Comparison of ENCODE assay signal across 12 cellular contexts in genomic region chr1:113542221-113542701, GRCh38.
DNase-seq lines count a peak whose midpoint lies in the region; ATAC-seq, FAIRE-seq and TF ChIP-seq lines count a peak whose summit lies in the region.
"Had no signal": no experiment of that assay in that cellular context is flagged by ENCODE, and none has a peak within 500 bp of the region (broad histone marks: within the 10 kb centered on the region; RNA-seq: fewer than 3 reads in every experiment).

No MANE protein-coding gene starts in this region.

- no peak overlapping the region for H2BK120ac ChIP-seq in H1 (replicated peaks; ENCODE audit: low read depth, low read length)

- 86% methylated on average over 6 of the region's 6 CpGs; no CpG with 5 or more reads in 1 of the 2 experiments for WGBS in H1 (ENCODE audit: extremely low coverage in 1 of 2, insufficient coverage in 1 of 2, insufficient read length in 1 of 2, insufficient replicate concordance in 2 of 2, low coverage in 1 of 2, low lambda C conversion rate in 2 of 2, missing lambda C conversion rate in 1 of 2), 2 experiments

- no peak overlapping the region for H2AFZ ChIP-seq in H1 (ENCODE audit: low read length)

- no peaks in the 10 kb centered on the region for H3K27me3 ChIP-seq in H1 (replicated peaks in 1 of 4; ENCODE audit: control insufficient read depth in 3 of 4, extremely low read depth in 1 of 4, insufficient read depth in 3 of 4, low read length in 3 of 4)
- H3K27me3 ChIP-seq: gastroesophageal sphincter had no signal

- H3K4me3 ChIP-seq in H1 (ENCODE audit: extremely low read depth in 1 of 4, insufficient read depth in 2 of 4, low read depth in 3 of 4, low read length in 4 of 4) = no peak overlapping the region
- H3K4me3 ChIP-seq: gastroesophageal sphincter had no signal

- no peaks in the 10 kb centered on the region for H3K23me2 ChIP-seq in H1 (ENCODE audit: low read depth, low read length)

- no peak overlapping the region for H4K5ac ChIP-seq in H1 (ENCODE audit: insufficient read length, low read depth, low read length)

- H3K79me1 ChIP-seq in H1 (ENCODE audit: low read depth, low read length) = no peaks in the 10 kb centered on the region

- H3K4me1 ChIP-seq in H1 (replicated peaks in 1 of 4; ENCODE audit: control insufficient read depth in 3 of 4, insufficient read depth in 4 of 4, low read length in 3 of 4) = no peaks in the 10 kb centered on the region; a peak in 1 of 7 replicates

- H3K79me2 ChIP-seq in H1 (ENCODE audit: control insufficient read depth in 1 of 2, insufficient read depth in 2 of 2, low read length in 2 of 2) = peaks cover 0 to 2% of the 10 kb centered on the region in 2 experiments; a peak in 1 of 4 replicates

- no peak for TF ChIP-seq RAD21 in H1 (IDR thresholded peaks at IDR 0.05 in 1 of 2, conservative IDR thresholded peaks at IDR 0.05 in 1 of 2; ENCODE audit: low read depth in 2 of 2, low read length in 2 of 2)

- POLR2A ChIA-PET in H1 (lab: Charles Lee; ENCODE audit: partially characterized antibody) = no interaction called here
- POLR2A ChIA-PET in activated CD8-positive, alpha-beta T cell treated with anti-CD3 and anti-CD28 coated beads for 36 hours (lab: Charles Lee) = no interaction called here

- H3K27me3 Mint-ChIP-seq in activated CD8-positive, alpha-beta T cell treated with anti-CD3 and anti-CD28 coated beads for 36 hours = no peaks in the 10 kb centered on the region

- no peak overlapping the region for H2AK5ac ChIP-seq in H1 (ENCODE audit: low read depth, low read length)

- FAIRE-seq in H1 (lab: Jason Lieb, UNC) = no peak
- FAIRE-seq: small intestine had no signal

- CTCF ChIA-PET in H1 (lab: Charles Lee; ENCODE audit: partially characterized antibody) = no interaction called here
- CTCF ChIA-PET in activated CD8-positive, alpha-beta T cell treated with anti-CD3 and anti-CD28 coated beads for 36 hours (lab: Charles Lee) = no interaction called here

- TF ChIP-seq POLR2A in H1 (IDR thresholded peaks at IDR 0.05; ENCODE audit: control extremely low read depth in 1 of 2, low read depth in 2 of 2, low read length in 2 of 2) = no peak

- H3K14ac ChIP-seq in H1 (ENCODE audit: insufficient read length) = no peak overlapping the region

- H2BK20ac ChIP-seq in H1 (ENCODE audit: low read length) = no peak overlapping the region

- no peaks in the 10 kb centered on the region for H3K9me3 Mint-ChIP-seq in activated CD8-positive, alpha-beta T cell treated with anti-CD3 and anti-CD28 coated beads for 36 hours

- no peak overlapping the region for H2BK12ac ChIP-seq in H1 (ENCODE audit: low read depth, low read length)

- H4K8ac ChIP-seq in H1 (ENCODE audit: extremely low read depth, insufficient read depth, low read length) = no peak overlapping the region

- no peak overlapping the region for H4K91ac ChIP-seq in H1 (replicated peaks; ENCODE audit: insufficient read length, low read length)

- no peak overlapping the region for H3K9ac ChIP-seq in H1 (replicated peaks in 1 of 4; ENCODE audit: extremely low read depth in 1 of 4, low read depth in 3 of 4, low read length in 3 of 4)

- no peak overlapping the region for H3K4me3 Mint-ChIP-seq in activated CD8-positive, alpha-beta T cell treated with anti-CD3 and anti-CD28 coated beads for 36 hours

- no peaks in the 10 kb centered on the region for H3K4me1 Mint-ChIP-seq in activated CD8-positive, alpha-beta T cell treated with anti-CD3 and anti-CD28 coated beads for 36 hours (ENCODE audit: low read depth)

- H3K56ac ChIP-seq in H1 (replicated peaks; ENCODE audit: insufficient read length, low read depth, low read length) = no peak overlapping the region

- H3K36me3 Mint-ChIP-seq in activated CD8-positive, alpha-beta T cell treated with anti-CD3 and anti-CD28 coated beads for 36 hours (ENCODE audit: low read depth) = no peaks in the 10 kb centered on the region

- no peak overlapping the region for H3K18ac ChIP-seq in H1 (ENCODE audit: extremely low read depth, low read length)

- no peaks in the 10 kb centered on the region for H3K9me3 ChIP-seq in H1 (ENCODE audit: insufficient read depth in 2 of 2, low read depth in 1 of 2, low read length in 1 of 2)
- H3K9me3 ChIP-seq: gastroesophageal sphincter had no signal

- no peak for TF ChIP-seq EP300 in H1 (IDR thresholded peaks at IDR 0.05; ENCODE audit: borderline replicate concordance in 1 of 2, low read depth in 2 of 2, low read length in 2 of 2)

- no peaks in the 10 kb centered on the region for H3K36me3 ChIP-seq in H1 (ENCODE audit: control insufficient read depth in 2 of 4, insufficient read depth in 4 of 4, low read length in 3 of 4)
- H3K36me3 ChIP-seq: gastroesophageal sphincter had no signal

- TF ChIP-seq CTCF in H1 (IDR thresholded peaks at IDR 0.05; ENCODE audit: control extremely low read depth in 1 of 3, insufficient read depth in 1 of 3, low read depth in 1 of 3, low read length in 3 of 3) (no peak), GM10266 (IDR thresholded peaks at IDR 0.05; ENCODE audit: control insufficient read depth, insufficient read depth, low read depth, missing control alignments) (no peak)
- TF ChIP-seq CTCF in activated CD8-positive, alpha-beta T cell treated with anti-CD3 and anti-CD28 coated beads for 36 hours (IDR thresholded peaks at IDR 0.05) = no peak

- H2BK15ac ChIP-seq in H1 (ENCODE audit: low read length) = no peak overlapping the region

- H3K4me2 ChIP-seq in H1 (ENCODE audit: insufficient read depth in 1 of 2, low read depth in 2 of 2, low read length in 2 of 2) = no peak overlapping the region

- intact Hi-C loops in activated CD8-positive, alpha-beta T cell treated with anti-CD3 and anti-CD28 coated beads for 36 hours (cut with micrococcal nuclease) = no loop called here

- H3K4ac ChIP-seq in H1 (replicated peaks; ENCODE audit: insufficient read length, low read depth, low read length) = peak overlapping the region; percentile 57

- no peak overlapping the region for H3K27ac ChIP-seq in H1 (ENCODE audit: low read depth, low read length)

- DNase-seq in ELR (ENCODE audit: low read depth) (peak; percentile 87), OCI-M1 (lab: John Stamatoyannopoulos, UW) (peak; percentile 63), H1 (ENCODE audit: low read depth in 1 of 2, low spot score in 2 of 2) (no peak), non-pigmented ciliary epithelial cell (ENCODE audit: low read depth) (peak; percentile 79), GM19238 (ENCODE audit: insufficient read length, low spot score) (no peak), GM10266 (ENCODE audit: extremely low spot score) (no peak)
- DNase-seq in activated CD8-positive, alpha-beta T cell treated with anti-CD3 and anti-CD28 coated beads for 36 hours = no peak
- DNase-seq: midbrain, NCI-H446, small intestine had no signal

- no peak for ATAC-seq in activated CD8-positive, alpha-beta T cell treated with anti-CD3 and anti-CD28 coated beads for 36 hours
- ATAC-seq in HG03280 (IDR thresholded peaks at IDR 0.05; ENCODE audit: unreplicated experiment) = no peak
- ATAC-seq: gastroesophageal sphincter had no signal

- H3K23ac ChIP-seq in H1 (ENCODE audit: insufficient read length) = no peak overlapping the region

- no peaks in the 10 kb centered on the region for H4K20me1 ChIP-seq in H1 (replicated peaks in 1 of 2; ENCODE audit: control insufficient read depth in 1 of 2, insufficient read depth in 2 of 2, low read length in 2 of 2)

- no peak overlapping the region for H2BK5ac ChIP-seq in H1 (ENCODE audit: low read depth, low read length)

- no peak overlapping the region for H3K27ac Mint-ChIP-seq in activated CD8-positive, alpha-beta T cell treated with anti-CD3 and anti-CD28 coated beads for 36 hours

TF ChIP-seq in H1, 55 proteins besides CTCF, POLR2A, EP300 and RAD21:
- TF ChIP-seq MAFK (IDR thresholded peaks at IDR 0.05; ENCODE audit: low read depth, low read length) (no peak), SIX5 (IDR thresholded peaks at IDR 0.05; ENCODE audit: low read depth, low read length) (no peak)
- TF ChIP-seq, protein P1, sequence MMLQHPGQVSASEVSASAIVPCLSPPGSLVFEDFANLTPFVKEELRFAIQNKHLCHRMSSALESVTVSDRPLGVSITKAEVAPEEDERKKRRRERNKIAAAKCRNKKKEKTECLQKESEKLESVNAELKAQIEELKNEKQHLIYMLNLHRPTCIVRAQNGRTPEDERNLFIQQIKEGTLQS (IDR thresholded peaks at IDR 0.05; ENCODE audit: insufficient read depth, low read depth, low read length) = no peak

Comparison
In these comparisons a context has a peak if more than half of its experiments do, and no peak if none do; other contexts are left out.
1. DNase-seq: peak in ELR (single experiment), OCI-M1 (single experiment) and non-pigmented ciliary epithelial cell (single experiment); none in H1 (0 of 2), GM19238 (single experiment), GM10266 (single experiment) and activated CD8-positive, alpha-beta T cell treated with anti-CD3 and anti-CD28 coated beads for 36 hours (single experiment).